9 cellular contexts compared by ENCODE assay signal in the genomic region with DNA sequence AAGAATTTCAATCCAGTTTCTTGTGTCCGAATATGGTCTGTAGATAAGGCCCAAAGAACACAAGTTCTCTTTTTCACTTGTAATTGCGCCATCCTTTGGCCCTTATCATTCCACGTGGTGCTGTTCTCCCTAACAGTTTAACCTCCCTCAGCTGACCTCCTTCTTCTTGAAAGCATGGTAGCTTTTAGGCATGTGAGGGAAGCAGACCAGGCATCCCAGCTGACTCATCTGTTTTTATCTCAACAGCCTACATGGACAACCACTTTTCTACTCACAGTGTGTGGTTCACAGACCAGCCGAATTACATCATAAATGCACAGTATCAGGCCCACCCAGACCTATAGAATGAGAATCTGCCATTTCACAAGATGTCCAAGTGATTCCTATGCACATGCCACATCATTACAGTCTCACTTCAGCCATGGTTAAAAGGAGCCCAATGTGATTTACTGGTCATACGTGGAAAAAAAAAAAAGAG. TPM values are rescaled to one million over a fixed set of nuclear protein-coding genes. Genes with fewer than 3 reads are reported as not detected.
DNase-seq lines count a peak whose midpoint lies in the region; ATAC-seq and TF ChIP-seq lines count a peak whose summit lies in the region.
"Had no signal": no experiment of that assay in that cellular context is flagged by ENCODE, and none has a peak within 500 bp of the region (broad histone marks: within the 10 kb centered on the region; RNA-seq: fewer than 3 reads in every experiment).

No MANE protein-coding gene starts in this region.

- H3K4me1 ChIP-seq in right lobe of liver: peaks cover 0 to 71% (median 33%) of the 10 kb centered on the region in 4 donors
- H3K4me1 ChIP-seq in effector memory CD4-positive, alpha-beta T cell (ENCODE audit: control insufficient read depth, insufficient read depth, low read length, poor library complexity, severe bottlenecking): no peaks in the 10 kb centered on the region

- H3K27me3 ChIP-seq in right lobe of liver: no peaks in the 10 kb centered on the region
- no peaks in the 10 kb centered on the region for H3K27me3 ChIP-seq in effector memory CD4-positive, alpha-beta T cell (replicated peaks; ENCODE audit: control insufficient read depth, insufficient read depth, low read length, poor library complexity, severe bottlenecking)

- peak; percentile 54 to 68 (median 57) for ATAC-seq in right lobe of liver
- no peak for ATAC-seq in GM19395 (IDR thresholded peaks at IDR 0.05; ENCODE audit: unreplicated experiment)
- no peak for ATAC-seq in esophagus mucosa

- H3K9me3 ChIP-seq in right lobe of liver: no peaks in the 10 kb centered on the region
- no peaks in the 10 kb centered on the region for H3K9me3 ChIP-seq in effector memory CD4-positive, alpha-beta T cell (ENCODE audit: control insufficient read depth, low read length)

- intact Hi-C loops in right lobe of liver (cut with DNase I): no loop called here

- no peaks in the 10 kb centered on the region for H3K36me3 ChIP-seq in right lobe of liver
- no peaks in the 10 kb centered on the region for H3K36me3 ChIP-seq in effector memory CD4-positive, alpha-beta T cell (ENCODE audit: control insufficient read depth, insufficient read depth, low read length)

- in situ Hi-C loops in astrocyte of the spinal cord (cut with HindIII; ENCODE audit: low sequenced_read_pairs): no loop called here

- DNase-seq in A172 (ENCODE audit: low spot score) (peak; percentile 41), HuH-7 (ENCODE audit: low spot score) (peak; percentile 15), astrocyte of the spinal cord (ENCODE audit: low read depth, low spot score) (peak; percentile 71), right lobe of liver (peak in 1 of 3 donors; percentile 74)
- DNase-seq in effector memory CD4-positive, alpha-beta T cell: no peak
- no peak for DNase-seq in effector CD8-positive, alpha-beta T cell (lab: John Stamatoyannopoulos, UW)
- DNase-seq: H9 had no signal

- TF ChIP-seq CTCF in astrocyte of the spinal cord (IDR thresholded peaks at IDR 0.05; ENCODE audit: low read depth, low read length) (no peak), right lobe of liver (IDR thresholded peaks at IDR 0.05) (no peak)

- peak; percentile 49 for TF ChIP-seq POLR2A in right lobe of liver (IDR thresholded peaks at IDR 0.05)

- peak overlapping the region; percentile 44 to 88 (median 83) for H3K27ac ChIP-seq in right lobe of liver
- no peak overlapping the region for H3K27ac ChIP-seq in effector memory CD4-positive, alpha-beta T cell (ENCODE audit: insufficient read depth, low read length, poor library complexity, severe bottlenecking)

- H3K4me3 ChIP-seq in astrocyte of the spinal cord (ENCODE audit: low read depth, low read length) (no peak overlapping the region), right lobe of liver (no peak overlapping the region)
- no peak overlapping the region for H3K4me3 ChIP-seq in effector memory CD4-positive, alpha-beta T cell (ENCODE audit: insufficient read depth, low read depth, low read length, poor library complexity, severe bottlenecking)

- 8% methylated on average over 5 of the region's 5 CpGs for WGBS in right lobe of liver (ENCODE audit: insufficient coverage, low coverage, low lambda C conversion rate, missing lambda C conversion rate)

RNA-seq across cellular contexts. Expression of a gene that starts 26.9 kb away (rescaled TPM):
- total RNA-seq in A172 (2014; rRNA removed; shearing (Covaris generic)): not detected in 2 replicates
- 1,000 to 10,000 TPM in 2 of 6 experiments, 100 to 1,000 TPM in 4; 151 to 2,070 (median 532) TPM for total RNA-seq in right lobe of liver
- total RNA-seq in esophagus mucosa: 19.1 TPM

RNA-seq across cellular contexts. Expression of a gene that starts 51.5 kb away (rescaled TPM):
- 39.7 and 40.4 TPM in 2 replicates for total RNA-seq in A172 (2014; rRNA removed; shearing (Covaris generic))
- 1 to 10 TPM; 2.9 to 8.1 (median 4.3) TPM for total RNA-seq in right lobe of liver
- 5.6 TPM for total RNA-seq in esophagus mucosa

Comparison
In these comparisons a context has a peak if more than half of its experiments do, and no peak if none do; other contexts are left out.
1. DNase-seq: peak in A172 (single experiment), HuH-7 (single experiment) and astrocyte of the spinal cord (single experiment); none in effector memory CD4-positive, alpha-beta T cell (0 of 3) and effector CD8-positive, alpha-beta T cell (single experiment).
2. ATAC-seq: peak in right lobe of liver (4 of 4); none in GM19395 (single experiment) and esophagus mucosa (single experiment).
3. RNA of a gene that starts 26.9 kb away (total RNA-seq): 151 to 2,070 TPM in right lobe of liver and 19.1 TPM in esophagus mucosa (single experiment); not detected in A172; every median in the first group is over 10 times any median in the second.